39 cellular contexts compared by ENCODE assay signal in the genomic region with DNA sequence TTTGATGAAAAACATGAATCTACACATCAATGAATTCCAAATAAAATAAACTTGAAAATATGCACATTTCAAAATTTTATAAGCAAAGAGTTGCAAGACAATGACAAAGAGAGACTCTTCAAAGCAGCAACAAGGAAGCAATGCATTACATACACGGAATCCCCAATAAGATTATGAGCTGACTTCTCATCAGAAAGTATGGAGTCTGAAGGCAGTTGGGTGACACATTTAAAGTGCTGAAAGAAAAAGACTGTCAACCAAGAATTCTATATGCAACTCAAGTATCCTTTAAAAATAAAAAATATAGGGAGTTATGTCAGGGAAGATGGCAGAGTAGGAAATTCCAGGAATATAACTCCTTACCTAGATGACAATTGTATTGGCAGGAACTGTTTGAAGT. TPM values are rescaled to one million over a fixed set of nuclear protein-coding genes. Genes with fewer than 3 reads are reported as not detected.
"Had no signal": no experiment of that assay in that cellular context is flagged by ENCODE, and none has a peak within 500 bp of the region (broad histone marks: within the 10 kb centered on the region; RNA-seq: fewer than 3 reads in every experiment).

No MANE protein-coding gene starts in this region.

- H3K4me3 ChIP-seq: MG63 had no signal

- H3K27me3 ChIP-seq: MG63 had no signal

- H3K36me3 ChIP-seq: MG63 had no signal

- DNase-seq: Karpas-422, Kasumi-1, MG63, MM.1S, MV-4-11, NCI-H1048, NCI-H1092, NCI-H1092 treated with DMSO at 0.1 percent for 48 hours, NCI-H1105, NCI-H1105 treated with DMSO at 0.1 percent for 48 hours, NCI-H1417, NCI-H1417 treated with DMSO at 0.1 percent for 48 hours, NCI-H1436, NCI-H1436 treated with DMSO at 0.1 percent for 48 hours, NCI-H146, NCI-H1694, NCI-H1694 treated with DMSO at 0.1 percent for 48 hours, NCI-H187, NCI-H187 treated with DMSO at 0.1 percent for 48 hours, NCI-H1930, NCI-H2029, NCI-H2029 treated with DMSO at 0.1 percent for 48 hours, NCI-H2081, NCI-H2081 treated with DMSO at 0.1 percent for 48 hours, NCI-H2107, NCI-H2171, NCI-H2171 treated with DMSO at 0.1 percent for 48 hours, NCI-H2227 treated with DMSO at 0.1 percent for 48 hours, NCI-H226, NCI-H345, NCI-H446, NCI-H446 treated with DMSO at 0.1 percent for 48 hours, NCI-H510A, NCI-H510A treated with DMSO at 0.1 percent for 48 hours, NCI-H524 had no signal

- H3K9me3 ChIP-seq: MG63 had no signal

RNA-seq across cellular contexts. Expression of gene PRSS50, which starts 46.5 kb away (rescaled TPM):
- total RNA-seq: LHCN-M2, M059J, MCF 10A, NCI-H460 had no signal
